8 cellular contexts compared by ENCODE assay signal in genomic region chr1:153796786-153797659, GRCh38. TPM values are rescaled to one million over a fixed set of nuclear protein-coding genes. Genes with fewer than 3 reads are reported as not detected.
DNase-seq lines count a peak whose midpoint lies in the region; ATAC-seq, FAIRE-seq and TF ChIP-seq lines count a peak whose summit lies in the region.

No MANE protein-coding gene starts in this region.

- H3K36me3 ChIP-seq in SJSA1 (no peaks in the 10 kb centered on the region), parathyroid adenoma (ENCODE audit: control insufficient read depth, insufficient read depth, low read length) (no peaks in the 10 kb centered on the region)

- H3K79me2 ChIP-seq in parathyroid adenoma, result no peaks in the 10 kb centered on the region

- no peak overlapping the region for H2AFZ ChIP-seq in parathyroid adenoma

- ATAC-seq in GM18498 (IDR thresholded peaks at IDR 0.05; ENCODE audit: unreplicated experiment), result peak; percentile 54

- H3K27ac ChIP-seq in SJSA1 (no peak overlapping the region), parathyroid adenoma (no peak overlapping the region)

- H3K9ac ChIP-seq in parathyroid adenoma, result no peak overlapping the region

- DNase-seq in ACHN (peak; percentile 73), LHCN-M2 (ENCODE audit: low read depth) (peak; percentile 46), SJSA1 (ENCODE audit: low read depth in 1 of 2, low spot score in 2 of 2) (peak; percentile 49 to 73), frontal cortex (ENCODE audit: low spot score in 2 of 2) (peak; percentile 79 to 87), ureter (ENCODE audit: low spot score) (peak; percentile 86)
- DNase-seq in activated effector memory CD4-positive, alpha-beta T cell treated with Interleukin-2 at 50 U/mL for 16 hours, result peak; percentile 71

- no peak overlapping the region for H3K4me2 ChIP-seq in parathyroid adenoma (ENCODE audit: low read length)

- FAIRE-seq in frontal cortex (lab: Jason Lieb, UNC), result no peak

- H3K4me3 ChIP-seq in SJSA1 (no peak overlapping the region), parathyroid adenoma (ENCODE audit: low read depth, low read length) (no peak overlapping the region)

- in situ Hi-C loops in ACHN (cut with HindIII; ENCODE audit: low pct_ligation_motif_present, low pct_unique_long_range_greater_than_20kb, low sequenced_read_pairs), result no loop called here

- H3K9me3 ChIP-seq in SJSA1 (replicated peaks) (no peaks in the 10 kb centered on the region), parathyroid adenoma (ENCODE audit: control insufficient read depth, low read length) (no peaks in the 10 kb centered on the region)

- TF ChIP-seq CTCF in parathyroid adenoma (IDR thresholded peaks at IDR 0.05), result peak; percentile 71

- H3K4me1 ChIP-seq in SJSA1 (replicated peaks), result peaks cover 1% of the 10 kb centered on the region
- H3K4me1 ChIP-seq in parathyroid adenoma, result no peaks in the 10 kb centered on the region

- no peaks in the 10 kb centered on the region for H3K27me3 ChIP-seq in SJSA1 (replicated peaks)
- no peaks in the 10 kb centered on the region for H3K27me3 ChIP-seq in parathyroid adenoma (ENCODE audit: control insufficient read depth, insufficient read depth, low read length)

RNA-seq across cellular contexts. Expression of gene SLC27A3, which starts 21.8 kb away (rescaled TPM):
- 0.38 and 0.98 TPM in 2 replicates for total RNA-seq in LHCN-M2 (2014; rRNA removed)
- polyA plus RNA-seq in LHCN-M2 (2012), result 0.73 TPM
- total RNA-seq in SJSA1 (2014; rRNA removed; shearing (Covaris generic)), result 5.7 and 11.9 TPM in 2 replicates
- total RNA-seq in frontal cortex, result 14.7 TPM
- 28.8 TPM for total RNA-seq in ureter
